2 cellular contexts compared by ENCODE assay signal in genomic region chr11:94997437-94997836, GRCh38.
TF ChIP-seq lines count a peak whose summit lies in the region.

No MANE protein-coding gene starts in this region.

TF ChIP-seq in HCT116, 20 proteins besides CTCF, POLR2A, EP300 and RAD21:
- TF ChIP-seq POLR2AphosphoS5 (IDR thresholded peaks at IDR 0.05; ENCODE audit: low read depth, low read length): no peak
- 0 out of 2 replicates have a peak, but pooled peaks have one; percentile 22 for TF ChIP-seq EGR1 (IDR thresholded peaks at IDR 0.05; ENCODE audit: low read depth)
- TF ChIP-seq EZH2phosphoT487 (IDR thresholded peaks at IDR 0.05; ENCODE audit: borderline replicate concordance): no peak
TF ChIP-seq in HCT116: peak in this region for 1.

TF ChIP-seq in WTC11, 78 proteins besides CTCF, POLR2A, EP300 and RAD21:
- TF ChIP-seq ZNF263 (CRISPR knock-in tag; IDR thresholded peaks at IDR 0.05; ENCODE audit: low read depth) (no peak), ZNF219 (CRISPR knock-in tag; IDR thresholded peaks at IDR 0.05; ENCODE audit: borderline replicate concordance) (no peak), AFF4 (CRISPR knock-in tag; IDR thresholded peaks at IDR 0.05; ENCODE audit: borderline replicate concordance) (no peak), NFATC4 (CRISPR knock-in tag; IDR thresholded peaks at IDR 0.05) (no peak), AR (CRISPR knock-in tag; IDR thresholded peaks at IDR 0.05) (no peak), TEAD1 (CRISPR knock-in tag; IDR thresholded peaks at IDR 0.05) (no peak), GRHL2 (CRISPR knock-in tag; IDR thresholded peaks at IDR 0.05; ENCODE audit: insufficient replicate concordance, severe bottlenecking) (no peak), EMX1 (CRISPR knock-in tag; IDR thresholded peaks at IDR 0.05) (no peak)
TF ChIP-seq in WTC11: peak in this region for 0.
